Comparison of ENCODE assay signal across 1 cellular context in genomic region chr22:29890760-29891159, GRCh38.
TF ChIP-seq lines count a peak whose summit lies in the region.

No MANE protein-coding gene starts in this region.

TF ChIP-seq in WTC11, 78 proteins besides CTCF, POLR2A, EP300 and RAD21 (continued from another document):
- TF ChIP-seq ZNF532 (CRISPR knock-in tag; IDR thresholded peaks at IDR 0.05; ENCODE audit: borderline replicate concordance) (no peak), ZNF219 (CRISPR knock-in tag; IDR thresholded peaks at IDR 0.05; ENCODE audit: borderline replicate concordance) (no peak), TP53 (CRISPR knock-in tag; IDR thresholded peaks at IDR 0.05) (no peak), PRDM15 (CRISPR knock-in tag; IDR thresholded peaks at IDR 0.05) (no peak), ETV6 (CRISPR knock-in tag; IDR thresholded peaks at IDR 0.05) (no peak), ZBTB21 (CRISPR knock-in tag; IDR thresholded peaks at IDR 0.05; ENCODE audit: borderline replicate concordance) (no peak), NR3C1 (CRISPR knock-in tag; conservative IDR thresholded peaks at IDR 0.05; ENCODE audit: low read depth) (no peak), ELF4 (CRISPR knock-in tag; IDR thresholded peaks at IDR 0.05; ENCODE audit: low read depth) (no peak), USF2 (CRISPR knock-in tag; IDR thresholded peaks at IDR 0.05) (no peak), SMAD3 (CRISPR knock-in tag; IDR thresholded peaks at IDR 0.05; ENCODE audit: borderline replicate concordance) (no peak), NR1H2 (CRISPR knock-in tag; IDR thresholded peaks at IDR 0.05) (no peak), ZNF317 (CRISPR knock-in tag; IDR thresholded peaks at IDR 0.05; ENCODE audit: borderline replicate concordance, low read depth) (no peak), EMX1 (CRISPR knock-in tag; IDR thresholded peaks at IDR 0.05) (no peak), IRF2 (CRISPR knock-in tag; IDR thresholded peaks at IDR 0.05; ENCODE audit: borderline replicate concordance, low read depth) (no peak), ZSCAN18 (CRISPR knock-in tag; IDR thresholded peaks at IDR 0.05) (no peak), OVOL2 (CRISPR knock-in tag; IDR thresholded peaks at IDR 0.05; ENCODE audit: borderline replicate concordance) (no peak), E2F5 (CRISPR knock-in tag; IDR thresholded peaks at IDR 0.05) (no peak)
